8 cellular contexts compared by ENCODE assay signal in the genomic region with DNA sequence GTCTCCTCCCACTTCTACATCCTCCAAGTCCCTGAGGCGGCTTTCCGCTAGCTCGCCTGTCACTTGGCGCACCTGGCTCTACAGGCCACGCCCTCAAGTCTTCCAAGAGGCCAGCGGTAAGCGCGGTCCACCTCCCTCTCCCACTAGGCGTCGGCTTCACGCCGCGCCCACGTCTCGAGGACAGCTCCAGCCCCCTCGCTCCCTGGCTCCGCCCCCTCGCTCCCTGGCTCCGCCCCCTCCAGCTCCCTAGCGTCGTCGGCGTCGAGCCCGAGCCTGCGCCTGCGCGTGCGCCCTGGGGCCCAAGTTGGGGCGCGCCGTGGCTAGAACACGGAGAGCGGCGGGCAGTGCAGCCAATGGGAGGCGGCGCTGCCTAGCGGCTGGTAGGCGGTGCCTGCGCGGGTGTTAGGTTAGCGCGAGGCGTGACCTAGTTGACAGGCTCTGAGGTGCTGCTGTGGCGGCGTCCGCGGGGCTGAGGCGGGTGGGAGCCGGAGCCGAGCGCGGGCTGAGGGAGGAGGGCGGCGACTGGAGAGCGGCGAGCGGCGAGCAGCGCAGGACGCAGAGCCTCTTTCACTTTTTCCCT. TPM values are rescaled to one million over a fixed set of nuclear protein-coding genes. Genes with fewer than 3 reads are reported as not detected.
DNase-seq lines count a peak whose midpoint lies in the region; ATAC-seq and TF ChIP-seq lines count a peak whose summit lies in the region.

TSS of gene MACROD2 (plus strand) at position 431 of the 580 bp plus-strand sequence.

- H3K4me3 ChIP-seq in NT2/D1 (ENCODE audit: insufficient read length, low read depth) (peak within 1 kb of the TSS; percentile 67), thoracic aorta (peak within 1 kb of the TSS; percentile 75)

- H3K9me3 ChIP-seq in NT2/D1 (ENCODE audit: insufficient read depth, low read length) (peaks cover 11% of the 10 kb centered on the region; the same call in 1 of the 2 replicates), thoracic aorta (no peaks in the 10 kb centered on the region)

- H3K4me1 Mint-ChIP-seq in activated naive CD8-positive, alpha-beta T cell treated with anti-CD3 and anti-CD28 coated beads, Interleukin-2, amount 10 ng/mL, durations not matched to agents 7 days and 5 days: peaks cover 3% of the 10 kb centered on the region

- H3K9me3 Mint-ChIP-seq in activated naive CD8-positive, alpha-beta T cell treated with anti-CD3 and anti-CD28 coated beads, Interleukin-2, amount 10 ng/mL, durations not matched to agents 7 days and 5 days: no peaks in the 10 kb centered on the region

- H3K36me3 Mint-ChIP-seq in activated naive CD8-positive, alpha-beta T cell treated with anti-CD3 and anti-CD28 coated beads, Interleukin-2, amount 10 ng/mL, durations not matched to agents 7 days and 5 days: no peaks in the 10 kb centered on the region

- DNase-seq in DMS 273 (lab: John Stamatoyannopoulos, UW; ENCODE audit: unreplicated experiment): peak; percentile 99
- DNase-seq in HT1080 (ENCODE audit: low read depth): peak; percentile 93
- DNase-seq in NT2/D1 (ENCODE audit: low read depth, low spot score): peak; percentile 78
- peak; percentile 64 for DNase-seq in activated naive CD8-positive, alpha-beta T cell treated with anti-CD3 and anti-CD28 coated beads, Interleukin-2, amount 10 ng/mL, durations not matched to agents 7 days and 5 days
- DNase-seq in Right ventricle myocardium superior: peak; percentile 93
- DNase-seq in non-pigmented ciliary epithelial cell (ENCODE audit: low read depth): peak; percentile 26
- peak; percentile 34 for DNase-seq in thoracic aorta (ENCODE audit: low spot score)

- H3K27ac Mint-ChIP-seq in activated naive CD8-positive, alpha-beta T cell treated with anti-CD3 and anti-CD28 coated beads, Interleukin-2, amount 10 ng/mL, durations not matched to agents 7 days and 5 days: no peak within 1 kb of the TSS

- TF ChIP-seq CTCF in thoracic aorta (IDR thresholded peaks at IDR 0.05): no peak

- peaks cover 14% of the 10 kb centered on the region for H3K27me3 Mint-ChIP-seq in activated naive CD8-positive, alpha-beta T cell treated with anti-CD3 and anti-CD28 coated beads, Interleukin-2, amount 10 ng/mL, durations not matched to agents 7 days and 5 days

- ATAC-seq in activated naive CD8-positive, alpha-beta T cell treated with anti-CD3 and anti-CD28 coated beads, Interleukin-2, amount 10 ng/mL, durations not matched to agents 7 days and 5 days (ENCODE audit: low read depth): peak; percentile 87
- ATAC-seq in Right ventricle myocardium superior (ENCODE audit: poor library complexity) (peak; percentile 99), thoracic aorta (ENCODE audit: insufficient number of reproducible peaks, low FRiP score, low read depth) (peak; percentile 70), HG03045 (IDR thresholded peaks at IDR 0.05; ENCODE audit: unreplicated experiment) (no peak)

- POLR2A ChIA-PET in activated naive CD8-positive, alpha-beta T cell treated with anti-CD3 and anti-CD28 coated beads, Interleukin-2, amount 10 ng/mL, durations not matched to agents 7 days and 5 days (lab: Charles Lee): no interaction called here

- peak within 1 kb of the TSS; percentile 80 for H3K9ac ChIP-seq in NT2/D1 (ENCODE audit: insufficient read length, low read depth)

- H3K4me3 Mint-ChIP-seq in activated naive CD8-positive, alpha-beta T cell treated with anti-CD3 and anti-CD28 coated beads, Interleukin-2, amount 10 ng/mL, durations not matched to agents 7 days and 5 days: peak within 1 kb of the TSS; percentile 66

- H3K27me3 ChIP-seq in NT2/D1 (ENCODE audit: insufficient read depth, insufficient read length) (peaks cover 14% of the 10 kb centered on the region), thoracic aorta (replicated peaks; ENCODE audit: insufficient read depth) (no peaks in the 10 kb centered on the region)

- no peaks in the 10 kb centered on the region for H3K36me3 ChIP-seq in NT2/D1 (ENCODE audit: insufficient read depth, insufficient read length, low read length)
- no peaks in the 10 kb centered on the region for H3K36me3 ChIP-seq in thoracic aorta

- no peak within 1 kb of the TSS for H3K27ac ChIP-seq in thoracic aorta

- H3K4me1 ChIP-seq in NT2/D1 (ENCODE audit: insufficient read depth, insufficient read length) (no peaks in the 10 kb centered on the region), thoracic aorta (ENCODE audit: control insufficient read depth in 1 of 2, low read depth in 2 of 2) (no peaks in the 10 kb centered on the region)

- intact Hi-C loops in Right ventricle myocardium superior (cut with DNase I): no loop called here

RNA-seq across cellular contexts. Expression of gene MACROD2, which starts in this region (rescaled TPM):
- total RNA-seq in HT1080 (2014; rRNA removed; shearing (Covaris generic)): 1.2 and 2.6 TPM in 2 replicates
- polyA plus RNA-seq in HT1080 (2015; cell fraction: cytosol; rRNA removed): 0.84 and 1.1 TPM in 2 replicates
- polyA plus RNA-seq in HT1080 (2015; cell fraction: nucleus; rRNA removed): 0.20 and 1.1 TPM in 2 replicates
- not detected for total RNA-seq in activated naive CD8-positive, alpha-beta T cell treated with anti-CD3 and anti-CD28 coated beads, Interleukin-2, amount 10 ng/mL, durations not matched to agents 7 days and 5 days
- total RNA-seq in Right ventricle myocardium superior (4.2 TPM), thoracic aorta (1 to 10 TPM in 1 of 2 donors, under 1 TPM in 1; 0.95 to 4.2 TPM)

Comparison
In these comparisons a context has a peak if more than half of its experiments do, and no peak if none do; other contexts are left out.
1. Peak in DNase-seq and ATAC-seq in activated naive CD8-positive, alpha-beta T cell treated with anti-CD3 and anti-CD28 coated beads, Interleukin-2, amount 10 ng/mL, durations not matched to agents 7 days and 5 days; RNA of the gene not detected or under 1 TPM.
2. DNase-seq: peak in every context shown above with its lines; median percentile 99 in DMS 273; 93 in HT1080; 93 in Right ventricle myocardium superior; 78 in NT2/D1; 64 in activated naive CD8-positive, alpha-beta T cell treated with anti-CD3 and anti-CD28 coated beads, Interleukin-2, amount 10 ng/mL, durations not matched to agents 7 days and 5 days; 34 in thoracic aorta; 26 in non-pigmented ciliary epithelial cell.